In genomic region chr18:78780719-78781600, GRCh38 we compare ENCODE assay signal across 21 cellular contexts.
"Had no signal": no experiment of that assay in that cellular context is flagged by ENCODE, and none has a peak within 500 bp of the region (broad histone marks: within the 10 kb centered on the region; RNA-seq: fewer than 3 reads in every experiment).

No MANE protein-coding gene starts in this region.

- H3K4me1 Mint-ChIP-seq: activated naive CD4-positive, alpha-beta T cell treated with anti-CD3 and anti-CD28 coated beads, Interleukin-2, amount 10 ng/mL, durations not matched to agents 7 days and 5 days; nephron; T-helper 17 cell had no signal

- H3K36me3 ChIP-seq: tibial nerve, uterus had no signal

- H3K27me3 Mint-ChIP-seq: activated CD4-positive, alpha-beta memory T cell treated with anti-CD3 and anti-CD28 coated beads for 36 hours; activated naive CD4-positive, alpha-beta T cell treated with anti-CD3 and anti-CD28 coated beads, Interleukin-2, amount 10 ng/mL, durations not matched to agents 7 days and 5 days; T-helper 17 cell had no signal

- DNase-seq: activated CD4-positive, alpha-beta memory T cell treated with anti-CD3 and anti-CD28 coated beads for 36 hours; activated CD4-positive, alpha-beta T cell treated with anti-CD3 and anti-CD28 coated beads for 4 hours; activated CD4-positive, CD25-positive, alpha-beta regulatory T cell; activated naive CD4-positive, alpha-beta T cell treated with anti-CD3 and anti-CD28 coated beads, Interleukin-2, amount 10 ng/mL, durations not matched to agents 7 days and 5 days; activated T-cell treated with anti-CD3 and anti-CD28 coated beads, Interleukin-2, amount 50 U/mL, for 48 hours; amygdala; foreskin keratinocyte; kidney glomerular epithelial cell; left ventricle myocardium superior; mammary epithelial cell; midbrain; occipital lobe; retina; stimulated activated CD4-positive, alpha-beta T cell treated with anti-CD3 and anti-CD28 coated beads, Interleukin-4, amount 100 ng/mL, for 4 hours; stimulated activated naive CD8-positive, alpha-beta T cell treated with anti-CD3 and anti-CD28 coated beads, Interleukin-15, Interleukin-2, amounts not matched to agents 100 U/mL and 50 U/mL, for 24 hours; substantia nigra; T-helper 17 cell; uterus had no signal

- H3K27me3 ChIP-seq: foreskin keratinocyte, tibial nerve, uterus had no signal

- H3K4me3 ChIP-seq: tibial nerve, uterus had no signal

- H3K27ac Mint-ChIP-seq: activated CD4-positive, alpha-beta memory T cell treated with anti-CD3 and anti-CD28 coated beads for 36 hours; activated naive CD4-positive, alpha-beta T cell treated with anti-CD3 and anti-CD28 coated beads, Interleukin-2, amount 10 ng/mL, durations not matched to agents 7 days and 5 days; nephron; progenitor cell of endocrine pancreas; T-helper 17 cell had no signal

- H3K9me3 ChIP-seq: tibial nerve, uterus had no signal

- H3K36me3 Mint-ChIP-seq: activated CD4-positive, alpha-beta memory T cell treated with anti-CD3 and anti-CD28 coated beads for 36 hours; activated naive CD4-positive, alpha-beta T cell treated with anti-CD3 and anti-CD28 coated beads, Interleukin-2, amount 10 ng/mL, durations not matched to agents 7 days and 5 days had no signal

- H3K9me3 Mint-ChIP-seq: activated CD4-positive, alpha-beta memory T cell treated with anti-CD3 and anti-CD28 coated beads for 36 hours; activated naive CD4-positive, alpha-beta T cell treated with anti-CD3 and anti-CD28 coated beads, Interleukin-2, amount 10 ng/mL, durations not matched to agents 7 days and 5 days; nephron had no signal

- H3K27ac ChIP-seq: foreskin keratinocyte, tibial nerve, uterus had no signal

- H3K4me3 Mint-ChIP-seq: activated CD4-positive, alpha-beta memory T cell treated with anti-CD3 and anti-CD28 coated beads for 36 hours; activated naive CD4-positive, alpha-beta T cell treated with anti-CD3 and anti-CD28 coated beads, Interleukin-2, amount 10 ng/mL, durations not matched to agents 7 days and 5 days; nephron; T-helper 17 cell had no signal

- H3K4me1 ChIP-seq: foreskin keratinocyte, tibial nerve, uterus had no signal
